In genomic region chrX:148593987-148594386, GRCh38 we compare ENCODE assay signal across 26 cellular contexts.
"Had no signal": no experiment of that assay in that cellular context is flagged by ENCODE, and none has a peak within 500 bp of the region (broad histone marks: within the 10 kb centered on the region; RNA-seq: fewer than 3 reads in every experiment).

No MANE protein-coding gene starts in this region.

- H3K4me1 Mint-ChIP-seq: activated CD4-positive, alpha-beta T cell treated with anti-CD3 and anti-CD28 coated beads for 36 hours; activated T-helper 17 cell treated with anti-CD3 and anti-CD28 coated beads, Interleukin-2, amount 50 U/mL, for 72 hours; immature natural killer cell; neural crest cell; stimulated activated naive CD8-positive, alpha-beta T cell treated with anti-CD3 and anti-CD28 coated beads, Interleukin-15, amount 100 ng/mL, for 72 hours had no signal

- ATAC-seq: activated CD4-positive, alpha-beta T cell treated with anti-CD3 and anti-CD28 coated beads for 36 hours; activated T-helper 17 cell treated with anti-CD3 and anti-CD28 coated beads, Interleukin-2, amount 50 U/mL, for 72 hours; left lung; stimulated activated naive CD8-positive, alpha-beta T cell treated with anti-CD3 and anti-CD28 coated beads, Interleukin-15, amount 100 ng/mL, for 72 hours had no signal

- H3K27me3 ChIP-seq: adrenal gland, ascending aorta, brain microvascular endothelial cell, suprapubic skin, tibial nerve had no signal

- H3K27ac Mint-ChIP-seq: activated B cell treated with CpG ODN at 0.5 μM for 24 hours; activated CD4-positive, alpha-beta T cell treated with anti-CD3 and anti-CD28 coated beads for 36 hours; activated naive CD8-positive, alpha-beta T cell; activated T-cell treated with anti-CD3 and anti-CD28 coated beads, Interleukin-2, amount 50 U/mL, for 24 hours; activated T-helper 17 cell treated with anti-CD3 and anti-CD28 coated beads, Interleukin-2, amount 50 U/mL, for 72 hours; immature natural killer cell; naive B cell; stimulated activated naive CD8-positive, alpha-beta T cell treated with anti-CD3 and anti-CD28 coated beads, Interleukin-15, amount 100 ng/mL, for 72 hours had no signal

- H3K27ac ChIP-seq: adrenal gland, ascending aorta, brain microvascular endothelial cell, left lung, prostate gland, suprapubic skin, tibial nerve had no signal

- H3K36me3 ChIP-seq: adrenal gland, ascending aorta, brain microvascular endothelial cell, left lung, prostate gland, suprapubic skin, tibial nerve had no signal

- DNase-seq: activated B cell treated with CpG ODN at 0.5 μM for 24 hours; activated CD4-positive, alpha-beta T cell treated with anti-CD3 and anti-CD28 coated beads for 36 hours; activated CD4-positive, alpha-beta T cell treated with anti-CD3 and anti-CD28 coated beads, Interleukin-2, amount 50 U/mL, for 4 hours; activated CD8-positive, alpha-beta memory T cell treated with anti-CD3 and anti-CD28 coated beads for 24 hours; activated CD8-positive, alpha-beta memory T cell treated with anti-CD3 and anti-CD28 coated beads, Interleukin-2, amount 50 U/mL, for 4 hours; activated T-cell treated with anti-CD3 and anti-CD28 coated beads, Interleukin-2, amount 50 U/mL, for 24 hours; adrenal gland; brain microvascular endothelial cell; caudate nucleus; dermis blood vessel endothelial cell; effector CD8-positive, alpha-beta T cell; erythroblast; foreskin melanocyte; immature natural killer cell; left lung; naive B cell; stimulated activated CD4-positive, alpha-beta T cell treated with anti-CD3 and anti-CD28 coated beads, Interleukin-1b, Interleukin-23, amount 100 ng/mL, for 48 hours; stimulated activated naive CD8-positive, alpha-beta T cell treated with anti-CD3 and anti-CD28 coated beads, Interleukin-15, amount 100 ng/mL, for 72 hours had no signal

- H3K36me3 Mint-ChIP-seq: activated naive CD8-positive, alpha-beta T cell; immature natural killer cell; naive B cell had no signal

- H3K4me3 ChIP-seq: adrenal gland, ascending aorta, left lung, lung, prostate gland, suprapubic skin, tibial nerve had no signal

- H3K4me3 Mint-ChIP-seq: activated B cell treated with CpG ODN at 0.5 μM for 24 hours; activated CD4-positive, alpha-beta T cell treated with anti-CD3 and anti-CD28 coated beads for 36 hours; activated naive CD8-positive, alpha-beta T cell; activated T-cell treated with anti-CD3 and anti-CD28 coated beads, Interleukin-2, amount 50 U/mL, for 24 hours; activated T-helper 17 cell treated with anti-CD3 and anti-CD28 coated beads, Interleukin-2, amount 50 U/mL, for 72 hours; immature natural killer cell; neural crest cell; stimulated activated naive CD8-positive, alpha-beta T cell treated with anti-CD3 and anti-CD28 coated beads, Interleukin-15, amount 100 ng/mL, for 72 hours had no signal

- H3K9me3 ChIP-seq: adrenal gland, ascending aorta, left lung, prostate gland, suprapubic skin, tibial nerve had no signal

- H3K27me3 Mint-ChIP-seq: activated B cell treated with CpG ODN at 0.5 μM for 24 hours; activated CD4-positive, alpha-beta T cell treated with anti-CD3 and anti-CD28 coated beads for 36 hours; activated naive CD8-positive, alpha-beta T cell; stimulated activated naive CD8-positive, alpha-beta T cell treated with anti-CD3 and anti-CD28 coated beads, Interleukin-15, amount 100 ng/mL, for 72 hours had no signal

- H3K4me1 ChIP-seq: adrenal gland, ascending aorta, left lung, prostate gland, suprapubic skin, tibial nerve had no signal

- H3K9me3 Mint-ChIP-seq: activated B cell treated with CpG ODN at 0.5 μM for 24 hours; activated T-cell treated with anti-CD3 and anti-CD28 coated beads, Interleukin-2, amount 50 U/mL, for 24 hours; activated T-helper 17 cell treated with anti-CD3 and anti-CD28 coated beads, Interleukin-2, amount 50 U/mL, for 72 hours; immature natural killer cell; naive B cell; stimulated activated naive CD8-positive, alpha-beta T cell treated with anti-CD3 and anti-CD28 coated beads, Interleukin-15, amount 100 ng/mL, for 72 hours had no signal
